26 cellular contexts compared by ENCODE assay signal in genomic region chr19:31402529-31402928, GRCh38. TPM values are rescaled to one million over a fixed set of nuclear protein-coding genes. Genes with fewer than 3 reads are reported as not detected.
DNase-seq lines count a peak whose midpoint lies in the region; ATAC-seq, FAIRE-seq and TF ChIP-seq lines count a peak whose summit lies in the region.
"Had no signal": no experiment of that assay in that cellular context is flagged by ENCODE, and none has a peak within 500 bp of the region (broad histone marks: within the 10 kb centered on the region; RNA-seq: fewer than 3 reads in every experiment).

No MANE protein-coding gene starts in this region.

- ATAC-seq in A549 (no peak), K562 (no peak)
- ATAC-seq: CD8-positive, alpha-beta T cell; GM12878 had no signal

- POLR2A ChIA-PET in A549 (lab: Yijun Ruan, JAX) (no interaction called here), HEK293 (lab: Yijun Ruan, JAX) (no interaction called here), K562 (lab: Yijun Ruan, JAX) (no interaction called here)

- TF ChIP-seq POLR2A in A549 (IDR thresholded peaks at IDR 0.05; ENCODE audit: low read length) (no peak), K562 (conservative IDR thresholded peaks at IDR 0.05) (no peak)

- no peaks in the 10 kb centered on the region for H3K79me2 ChIP-seq in K562 (ENCODE audit: control insufficient read depth, insufficient read depth, low read length)

- H4K20me1 ChIP-seq in K562 (replicated peaks; ENCODE audit: control insufficient read depth, insufficient read depth, low read length), result no peaks in the 10 kb centered on the region
- H4K20me1 ChIP-seq: BLaER1 treated with 17β-estradiol and CSF1 and Interleukin-3, amounts not matched to agents 10 nM and 100 nM had no signal

- FAIRE-seq in A549 (lab: Jason Lieb, UNC) (no peak), K562 (lab: Jason Lieb, UNC) (no peak), HTR-8/SVneo (lab: Jason Lieb, UNC) (no peak)
- FAIRE-seq: A204.1, D721Med, GM12878, GM12892, GM18507 had no signal

- BruUV-seq in K562 (replicated peaks; lab: Mats Ljungman, UMichigan), result no TSS peak

- H3K4me3 ChIP-seq in A549 (no peak overlapping the region), HEK293 (ENCODE audit: low read depth, low read length) (no peak overlapping the region), K562 (no peak overlapping the region)
- H3K4me3 ChIP-seq: BLaER1 treated with 17β-estradiol and CSF1 and Interleukin-3, amounts not matched to agents 10 nM and 100 nM; GM12878 had no signal

- H2AFZ ChIP-seq in K562 (ENCODE audit: low read depth, low read length), result no peak overlapping the region

- TF ChIP-seq CTCF in A549 (IDR thresholded peaks at IDR 0.05) (no peak), HEK293 (tag by site-specific recombination; IDR thresholded peaks at IDR 0.05) (no peak), K562 (IDR thresholded peaks at IDR 0.05 in 2 of 3, conservative IDR thresholded peaks at IDR 0.05 in 1 of 3; ENCODE audit: insufficient read depth in 2 of 3, low read depth in 1 of 3, low read length in 3 of 3) (no peak)

- WGBS in A549 (ENCODE audit: missing lambda C conversion rate), result 10% methylated on average over 4 of the region's 4 CpGs
- WGBS in K562 (ENCODE audit: insufficient coverage, low coverage, missing lambda C conversion rate), result 0% methylated on average over 4 of the region's 4 CpGs

- intact Hi-C loops in K562 (cut with micrococcal nuclease), result no loop called here

- H3K9me3 ChIP-seq in A549 (no peaks in the 10 kb centered on the region), HEK293 (ENCODE audit: control insufficient read depth, insufficient read depth, low read depth, low read length) (no peaks in the 10 kb centered on the region), K562 (replicated peaks; ENCODE audit: control insufficient read depth, insufficient read depth, low read depth, low read length) (no peaks in the 10 kb centered on the region)
- H3K9me3 ChIP-seq: BLaER1 treated with 17β-estradiol and CSF1 and Interleukin-3, amounts not matched to agents 10 nM and 100 nM; Caco-2 had no signal

- DNase-seq in A549 (ENCODE audit: low read depth in 1 of 2, low spot score in 1 of 2) (no peak), K562 (ENCODE audit: extremely low read depth in 1 of 4, low spot score in 3 of 4) (no peak), DMS114 treated with DMSO at 0.1 percent for 48 hours (lab: John Stamatoyannopoulos, UW; ENCODE audit: unreplicated experiment) (no peak), HTR-8/SVneo (ENCODE audit: insufficient read length, low spot score) (no peak), amniotic stem cell (lab: John Stamatoyannopoulos, UW) (no peak)
- DNase-seq: 8988T; AML-193; Caco-2; Calu3; CD4-positive, alpha-beta T cell; CD8-positive, alpha-beta T cell; DMS153; DMS53; DMS79; DND-41; EL; GDM1 had no signal

- H3K9me1 ChIP-seq in K562 (ENCODE audit: control insufficient read depth, insufficient read depth, low read length), result no peaks in the 10 kb centered on the region

- H3K9ac ChIP-seq in K562 (ENCODE audit: insufficient read depth in 1 of 2, low read depth in 2 of 2, low read length in 2 of 2), result no peak overlapping the region
- H3K9ac ChIP-seq: BLaER1 treated with 17β-estradiol and CSF1 and Interleukin-3, amounts not matched to agents 10 nM and 100 nM had no signal

- H3K4me1 ChIP-seq in A549, result no peaks in the 10 kb centered on the region
- H3K4me1 ChIP-seq in HEK293 (ENCODE audit: control insufficient read depth, insufficient read depth, low read length), result no peaks in the 10 kb centered on the region
- no peaks in the 10 kb centered on the region for H3K4me1 ChIP-seq in K562 (replicated peaks in 1 of 2; ENCODE audit: control insufficient read depth in 2 of 2, insufficient read depth in 2 of 2, low read length in 2 of 2)
- H3K4me1 ChIP-seq: Caco-2 had no signal

- H3K27me3 ChIP-seq in K562 (ENCODE audit: control insufficient read depth in 2 of 2, insufficient read depth in 2 of 2, low read length in 2 of 2), result no peaks in the 10 kb centered on the region
- H3K27me3 ChIP-seq: BLaER1 treated with 17β-estradiol and CSF1 and Interleukin-3, amounts not matched to agents 10 nM and 100 nM had no signal

- TF ChIP-seq EP300 in A549 (IDR thresholded peaks at IDR 0.05) (no peak), K562 (IDR thresholded peaks at IDR 0.05; ENCODE audit: low read length) (no peak)

- TF ChIP-seq RAD21 in A549 (conservative IDR thresholded peaks at IDR 0.05 in 1 of 2, IDR thresholded peaks at IDR 0.05 in 1 of 2) (no peak), K562 (CRISPR knock-in tag; conservative IDR thresholded peaks at IDR 0.05 in 1 of 2, IDR thresholded peaks at IDR 0.05 in 1 of 2) (no peak)

- in situ Hi-C loops in K562 (cut with MboI), result no loop called here

- CTCF ChIA-PET in A549 (lab: Yijun Ruan, JAX), result interaction anchor here (1.2 to 1.8 kb wide), 2 partner anchors 10 to 736 kb away, joined by 3 to 7 read pairs; no protein-coding TSS in a partner anchor
- CTCF ChIA-PET in HEK293 (lab: Yijun Ruan, JAX), result no interaction called here
- CTCF ChIA-PET in K562 (lab: Yijun Ruan, JAX; ENCODE audit: low intra/inter-chr PET ratio), result no interaction called here

- no peak overlapping the region for H3K27ac ChIP-seq in A549
- H3K27ac ChIP-seq in HEK293 (ENCODE audit: extremely low read depth, low read depth, low read length), result no peak overlapping the region
- H3K27ac ChIP-seq in K562 (ENCODE audit: extremely low read depth, low read depth, low read length), result no peak overlapping the region
- H3K27ac ChIP-seq: BLaER1 treated with 17β-estradiol and CSF1 and Interleukin-3, amounts not matched to agents 10 nM and 100 nM; C4-2B had no signal

- H3K4me2 ChIP-seq in A549 (no peak overlapping the region), K562 (ENCODE audit: insufficient read depth, low read length) (no peak overlapping the region)
- H3K4me2 ChIP-seq: BLaER1 treated with 17β-estradiol and CSF1 and Interleukin-3, amounts not matched to agents 10 nM and 100 nM had no signal

- H3K36me3 ChIP-seq in HEK293 (ENCODE audit: control insufficient read depth in 2 of 2, insufficient read depth in 1 of 2, low read length in 2 of 2), result no peaks in the 10 kb centered on the region
- no peaks in the 10 kb centered on the region for H3K36me3 ChIP-seq in K562 (ENCODE audit: control insufficient read depth, insufficient read depth, low read length)
- H3K36me3 ChIP-seq: BLaER1 treated with 17β-estradiol and CSF1 and Interleukin-3, amounts not matched to agents 10 nM and 100 nM had no signal

TF ChIP-seq in A549, 52 proteins besides CTCF, POLR2A, EP300 and RAD21 (continues in another document):
- TF ChIP-seq USF2 (IDR thresholded peaks at IDR 0.05), result no peak
- TF ChIP-seq MAFK (IDR thresholded peaks at IDR 0.05; ENCODE audit: partially characterized antibody), result peak; percentile 88

TF ChIP-seq in HEK293, 187 proteins besides CTCF, POLR2A, EP300 and RAD21:
- TF ChIP-seq ZNF366 (tag by site-specific recombination; conservative IDR thresholded peaks at IDR 0.05), result no peak
- TF ChIP-seq ZNF776 (tag by site-specific recombination; IDR thresholded peaks at IDR 0.05; ENCODE audit: borderline replicate concordance), result 0 out of 2 replicates have a peak, but pooled peaks have one; percentile 14

TF ChIP-seq in K562, 482 proteins besides CTCF, POLR2A, EP300 and RAD21:
- TF ChIP-seq CCAR2 (IDR thresholded peaks at IDR 0.05; ENCODE audit: low read depth, low read length) (no peak), ZNF316 (IDR thresholded peaks at IDR 0.05) (peak; percentile 29; the same call in 1 of the 2 replicates), MAFK (IDR thresholded peaks at IDR 0.05; ENCODE audit: low read length) (peak; percentile 49; the same call in 1 of the 2 replicates)

RNA-seq across cellular contexts. Expression of gene TSHZ3, which starts 53.3 kb away (rescaled TPM):
- polyA plus RNA-seq in A549 (2011; rRNA removed) (0.92 and 1.7 TPM in 2 replicates), A549 (2017; fragmentation: RNase III; extraction: RNeasy Plus Mini Kit Qiagen cat#74134 plus additional on column Dnase treatment) (2.0 to 2.1 TPM (median 2.0 TPM) in 3 replicates), K562 (2011; rRNA removed) (0.03 and 0.05 TPM in 2 replicates), K562 (2014; fragmentation: Illumina TruSeq; extraction: Trizol) (0.04 and 0.07 TPM in 2 replicates), K562 (2014; fragmentation: Nextera tagmentation; extraction: Ambion mirVana) (under 1 TPM in 1 of 2 experiments, not detected in 1; 0.03 TPM), K562 (2014; rRNA removed) (0.03 TPM in 1 of 2 replicates, not detected in the other)
- polyA plus RNA-seq in A549 (2012; cell fraction: cytosol; rRNA removed), result 0.77 and 1.1 TPM in 2 replicates
- polyA plus RNA-seq in A549 (2012; cell fraction: nucleus; rRNA removed), result 1.6 and 1.9 TPM in 2 replicates
- 2.6 and 2.9 TPM in 2 replicates for polyA minus RNA-seq in A549 (2011; rRNA and poly(A)+ RNA removed)
- 0.12 and 0.67 TPM in 2 replicates for total RNA-seq in K562 (2011; cell fraction: chromatin; rRNA removed; ENCODE audit: low replicate concordance)
- 0.50 TPM in 1 of 2 replicates, not detected in the other for total RNA-seq in K562 (2011; cell fraction: nucleolus; rRNA removed)
- total RNA-seq in K562 (2011; cell fraction: nucleoplasm; rRNA removed), result 0.07 and 0.23 TPM in 2 replicates
- total RNA-seq in K562 (2014; rRNA removed) (0.04 TPM in 1 of 2 replicates, not detected in the other), K562 (2014; rRNA removed; fragmentation: Illumina TruSeq; extraction: Trizol) (not detected in 2 replicates), K562 (2015; rRNA removed; fragmentation: Illumina TruSeq; extraction: Trizol) (not detected in 2 replicates), K562 (2021) (0.07 and 0.13 TPM in 2 replicates)
- 0.01 and 0.03 TPM in 2 replicates for polyA plus RNA-seq in K562 (2011; cell fraction: cytosol; rRNA removed)
- 0.04 and 0.24 TPM in 2 replicates for polyA plus RNA-seq in K562 (2011; cell fraction: nucleus; rRNA removed)
- polyA plus RNA-seq in K562 (2012), result 0.07 and 0.29 TPM in 2 replicates
- polyA minus RNA-seq in K562 (2011; rRNA and poly(A)+ RNA removed), result 0.12 TPM in 1 of 2 replicates, not detected in the other
- polyA minus RNA-seq in K562 (2011; cell fraction: cytosol; rRNA and poly(A)+ RNA removed), result not detected in 2 replicates
- polyA minus RNA-seq in K562 (2011; cell fraction: nucleus; rRNA and poly(A)+ RNA removed), result under 0.01 TPM in 2 replicates
- total RNA-seq: Caco-2; Calu3; CD8-positive, alpha-beta T cell; G401 had no signal
- polyA plus RNA-seq: GM12878 had no signal
